Comparison of ENCODE assay signal across 12 cellular contexts in the genomic region with DNA sequence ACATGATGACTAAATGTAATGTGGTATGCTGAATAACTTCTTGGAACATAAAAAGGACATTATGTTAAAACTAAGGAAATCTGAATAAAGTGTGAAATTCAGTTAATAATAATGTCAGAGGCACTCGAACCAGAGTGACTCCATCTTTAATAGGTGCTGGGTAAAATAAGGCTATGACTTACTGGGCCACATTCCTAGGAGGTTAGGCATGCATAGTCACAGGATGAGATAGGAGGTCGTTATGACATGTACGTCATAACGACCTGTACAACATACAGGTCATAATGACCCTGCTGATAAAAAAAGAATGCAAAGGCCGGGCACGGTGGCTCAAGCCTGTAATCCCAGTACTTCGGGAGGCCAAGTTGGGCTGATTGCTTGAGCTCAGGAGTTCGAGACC. TPM values are rescaled to one million over a fixed set of nuclear protein-coding genes. Genes with fewer than 3 reads are reported as not detected.
DNase-seq lines count a peak whose midpoint lies in the region; ATAC-seq and TF ChIP-seq lines count a peak whose summit lies in the region.
"Had no signal": no experiment of that assay in that cellular context is flagged by ENCODE, and none has a peak within 500 bp of the region (broad histone marks: within the 10 kb centered on the region; RNA-seq: fewer than 3 reads in every experiment).

No MANE protein-coding gene starts in this region.

- no peak overlapping the region for H3K18ac ChIP-seq in mesenchymal stem cell (ENCODE audit: low read depth in 1 of 2, low read length in 2 of 2)

- H2BK120ac ChIP-seq in mesenchymal stem cell (ENCODE audit: low read depth, low read length): no peak overlapping the region

- no peak overlapping the region for H3K4me2 ChIP-seq in mesenchymal stem cell (ENCODE audit: low read length, poor library complexity, severe bottlenecking)
- H3K4me2 ChIP-seq: smooth muscle cell had no signal

- ATAC-seq in GM19395 (IDR thresholded peaks at IDR 0.05; ENCODE audit: unreplicated experiment): peak; percentile 10

- H3K9ac ChIP-seq in mesenchymal stem cell (ENCODE audit: low read length): no peak overlapping the region

- H3K27ac ChIP-seq in mesenchymal stem cell (ENCODE audit: low read length, poor library complexity, severe bottlenecking): no peak overlapping the region
- H3K27ac ChIP-seq: heart right ventricle, pancreas, thoracic aorta had no signal

- no peak overlapping the region for H2BK12ac ChIP-seq in mesenchymal stem cell (ENCODE audit: low read length in 2 of 2)

- WGBS in mesenchymal stem cell: 31% methylated on average over 7 of the region's 8 CpGs

- H3K4me1 ChIP-seq in mesenchymal stem cell (ENCODE audit: control insufficient read depth, insufficient read depth, low read depth, low read length): no peaks in the 10 kb centered on the region
- H3K4me1 ChIP-seq: heart right ventricle, pancreas had no signal

- peak; percentile 61 for DNase-seq in NCI-H226
- peak; percentile 33 to 59 for DNase-seq in cardiac fibroblast (ENCODE audit: low read depth in 2 of 2)
- peak; percentile 22 for DNase-seq in mesenchymal stem cell
- DNase-seq in NCI-H2171 treated with DMSO at 0.1 percent for 48 hours (lab: John Stamatoyannopoulos, UW): no peak
- DNase-seq in NCI-H1105 treated with DMSO at 0.1 percent for 48 hours (lab: John Stamatoyannopoulos, UW): no peak
- DNase-seq in iPS-NIHi7 (ENCODE audit: extremely low spot score): no peak
- no peak for DNase-seq in NCI-H2081 treated with DMSO at 0.1 percent for 48 hours (lab: John Stamatoyannopoulos, UW)

- no peak overlapping the region for H3K4me3 ChIP-seq in cardiac fibroblast (replicated peaks in 1 of 2; ENCODE audit: low read depth in 2 of 2, low read length in 2 of 2)
- no peak overlapping the region for H3K4me3 ChIP-seq in mesenchymal stem cell (ENCODE audit: insufficient read depth in 1 of 2, low read depth in 1 of 2, low read length in 2 of 2)
- H3K4me3 ChIP-seq: heart right ventricle, pancreas, smooth muscle cell, thoracic aorta had no signal

- H2AK5ac ChIP-seq in mesenchymal stem cell (ENCODE audit: low read length, severe bottlenecking): no peak overlapping the region

- H2BK15ac ChIP-seq in mesenchymal stem cell (ENCODE audit: low read depth, poor library complexity, severe bottlenecking): no peak overlapping the region

- H3K4ac ChIP-seq in mesenchymal stem cell (ENCODE audit: low read depth in 1 of 2, low read length in 2 of 2): no peak overlapping the region

- H3K14ac ChIP-seq in mesenchymal stem cell (ENCODE audit: low read length in 2 of 2): no peak overlapping the region

- H4K91ac ChIP-seq in mesenchymal stem cell (ENCODE audit: low read length): no peak overlapping the region

- H4K8ac ChIP-seq in mesenchymal stem cell (ENCODE audit: low read length): no peak overlapping the region

- peaks cover 0 to 6% of the 10 kb centered on the region in 2 experiments for H3K27me3 ChIP-seq in mesenchymal stem cell (ENCODE audit: control insufficient read depth in 1 of 2, insufficient read depth in 1 of 2, low read length in 2 of 2)

- H3K23ac ChIP-seq in mesenchymal stem cell (ENCODE audit: low read length in 2 of 2): no peak overlapping the region

- TF ChIP-seq CTCF in cardiac fibroblast (IDR thresholded peaks at IDR 0.05; ENCODE audit: low read depth, low read length): no peak

- H3K9me3 ChIP-seq in mesenchymal stem cell (ENCODE audit: control insufficient read depth, low read length): no peaks in the 10 kb centered on the region
- H3K9me3 ChIP-seq: heart right ventricle, pancreas, thoracic aorta had no signal

- no peak overlapping the region for H2AFZ ChIP-seq in mesenchymal stem cell (ENCODE audit: low read depth, low read length)

- no peak overlapping the region for H2BK5ac ChIP-seq in mesenchymal stem cell (ENCODE audit: low read depth, low read length, poor library complexity, severe bottlenecking)

- no peaks in the 10 kb centered on the region for H3K36me3 ChIP-seq in mesenchymal stem cell (ENCODE audit: control insufficient read depth in 1 of 2, insufficient read depth in 2 of 2, low read depth in 1 of 2, low read length in 2 of 2)
- H3K36me3 ChIP-seq: heart right ventricle, pancreas, thoracic aorta had no signal

- H3K79me1 ChIP-seq in mesenchymal stem cell (replicated peaks; ENCODE audit: low read length, poor library complexity, severe bottlenecking): no peaks in the 10 kb centered on the region

RNA-seq across cellular contexts. Expression of a gene that starts 28.9 kb away (rescaled TPM):
- 2.6 TPM for polyA plus RNA-seq in mesenchymal stem cell (2013, experiment 1 of 2)
- polyA plus RNA-seq in mesenchymal stem cell (2013, experiment 2 of 2): 2.7 TPM

RNA-seq across cellular contexts. Expression of a gene that starts 36.7 kb away (rescaled TPM):
- polyA plus RNA-seq in mesenchymal stem cell (2013, experiment 1 of 2): 15.5 TPM
- 16.5 TPM for polyA plus RNA-seq in mesenchymal stem cell (2013, experiment 2 of 2)

Comparison
In these comparisons a context has a peak if more than half of its experiments do, and no peak if none do; other contexts are left out.
1. DNase-seq: peak in NCI-H226 (single experiment), cardiac fibroblast (2 of 2) and mesenchymal stem cell (single experiment); none in NCI-H2171 treated with DMSO at 0.1 percent for 48 hours (single experiment), NCI-H1105 treated with DMSO at 0.1 percent for 48 hours (single experiment), iPS-NIHi7 (single experiment) and NCI-H2081 treated with DMSO at 0.1 percent for 48 hours (single experiment).